Comparison of ENCODE assay signal across 21 cellular contexts in genomic region chr11:44312876-44313275, GRCh38. TPM values are rescaled to one million over a fixed set of nuclear protein-coding genes. Genes with fewer than 3 reads are reported as not detected.
"Had no signal": no experiment of that assay in that cellular context is flagged by ENCODE, and none has a peak within 500 bp of the region (broad histone marks: within the 10 kb centered on the region; RNA-seq: fewer than 3 reads in every experiment).

No MANE protein-coding gene starts in this region.

- H3K36me3 ChIP-seq: esophagus muscularis mucosa, spleen, tibial nerve had no signal

- H3K27ac ChIP-seq: esophagus muscularis mucosa, parathyroid adenoma, psoas muscle, spleen, tibial nerve had no signal

- ATAC-seq: left colon; left ventricle myocardium superior; natural killer cell treated with Interleukin-12 subunit alpha and Interleukin-12 subunit beta and Interleukin-15 and Interleukin-18, amount 100 ng/mL, for 72 hours; psoas muscle; sciatic nerve; stimulated activated memory B cell treated with anti-CD40 and anti-IgM and Interleukin-4, amounts not matched to agents 10 μg/mL and 1 μg/mL and 100 μg/mL, for 72 hours had no signal

- H3K9ac ChIP-seq: parathyroid adenoma had no signal

- H3K9me3 ChIP-seq: psoas muscle had no signal

- H3K4me3 ChIP-seq: esophagus muscularis mucosa, lung, psoas muscle, spleen, tibial nerve had no signal

- H3K4me1 ChIP-seq: parathyroid adenoma had no signal

- DNase-seq: effector memory CD4-positive, alpha-beta T cell; foreskin fibroblast; left colon; left ventricle myocardium superior; mesenchymal stem cell; midbrain; occipital lobe; psoas muscle; retina; spleen; stimulated activated CD4-positive, alpha-beta T cell treated with anti-CD3 and anti-CD28 coated beads, Interleukin-15, amount 100 ng/mL, for 24 hours; stimulated activated CD4-positive, alpha-beta T cell treated with anti-CD3 and anti-CD28 coated beads, Interleukin-1b, Interleukin-23, amount 100 ng/mL, for 48 hours; stimulated activated CD4-positive, alpha-beta T cell treated with anti-CD3 and anti-CD28 coated beads, Interleukin-4, amount 100 ng/mL, for 24 hours had no signal

RNA-seq across cellular contexts. Expression of gene ALX4, which starts 2.9 kb away (rescaled TPM):
- total RNA-seq: left colon; natural killer cell treated with Interleukin-12 subunit alpha and Interleukin-12 subunit beta and Interleukin-15 and Interleukin-18, amount 100 ng/mL, for 72 hours; ureter had no signal
